ENCODE assay signal across 1 cellular context in the genomic region with DNA sequence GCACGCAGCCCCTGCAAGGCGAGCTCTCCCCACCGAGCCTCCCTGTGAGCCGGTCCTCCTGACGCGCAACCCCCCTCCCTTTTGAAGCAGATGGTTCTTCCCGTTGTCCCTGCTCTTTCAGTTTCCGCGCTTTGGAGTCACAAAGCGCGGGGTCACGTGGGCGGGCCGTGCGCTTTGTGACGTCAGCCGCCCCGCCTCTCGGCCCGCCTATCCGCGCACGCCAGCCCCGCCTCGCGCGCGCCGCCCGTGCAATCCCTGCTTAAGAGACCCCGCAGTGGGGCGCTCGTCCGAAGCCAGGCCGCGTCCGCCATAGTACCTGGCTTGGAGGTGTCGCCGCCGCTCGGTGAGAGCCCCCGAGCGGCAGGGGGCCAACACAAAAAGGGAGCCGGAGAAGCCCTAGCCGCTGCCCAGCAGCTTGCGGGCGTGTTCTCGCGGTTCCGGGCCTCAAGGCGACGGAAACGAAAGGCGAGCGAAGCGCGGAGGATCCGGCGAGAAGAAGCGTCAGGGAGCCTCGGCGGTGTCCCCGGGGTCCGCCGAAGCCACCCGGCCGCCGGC.
TF ChIP-seq lines count a peak whose summit lies in the region.

A gene with protein sequence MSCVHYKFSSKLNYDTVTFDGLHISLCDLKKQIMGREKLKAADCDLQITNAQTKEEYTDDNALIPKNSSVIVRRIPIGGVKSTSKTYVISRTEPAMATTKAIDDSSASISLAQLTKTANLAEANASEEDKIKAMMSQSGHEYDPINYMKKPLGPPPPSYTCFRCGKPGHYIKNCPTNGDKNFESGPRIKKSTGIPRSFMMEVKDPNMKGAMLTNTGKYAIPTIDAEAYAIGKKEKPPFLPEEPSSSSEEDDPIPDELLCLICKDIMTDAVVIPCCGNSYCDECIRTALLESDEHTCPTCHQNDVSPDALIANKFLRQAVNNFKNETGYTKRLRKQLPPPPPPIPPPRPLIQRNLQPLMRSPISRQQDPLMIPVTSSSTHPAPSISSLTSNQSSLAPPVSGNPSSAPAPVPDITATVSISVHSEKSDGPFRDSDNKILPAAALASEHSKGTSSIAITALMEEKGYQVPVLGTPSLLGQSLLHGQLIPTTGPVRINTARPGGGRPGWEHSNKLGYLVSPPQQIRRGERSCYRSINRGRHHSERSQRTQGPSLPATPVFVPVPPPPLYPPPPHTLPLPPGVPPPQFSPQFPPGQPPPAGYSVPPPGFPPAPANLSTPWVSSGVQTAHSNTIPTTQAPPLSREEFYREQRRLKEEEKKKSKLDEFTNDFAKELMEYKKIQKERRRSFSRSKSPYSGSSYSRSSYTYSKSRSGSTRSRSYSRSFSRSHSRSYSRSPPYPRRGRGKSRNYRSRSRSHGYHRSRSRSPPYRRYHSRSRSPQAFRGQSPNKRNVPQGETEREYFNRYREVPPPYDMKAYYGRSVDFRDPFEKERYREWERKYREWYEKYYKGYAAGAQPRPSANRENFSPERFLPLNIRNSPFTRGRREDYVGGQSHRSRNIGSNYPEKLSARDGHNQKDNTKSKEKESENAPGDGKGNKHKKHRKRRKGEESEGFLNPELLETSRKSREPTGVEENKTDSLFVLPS (N-terminal part only) (plus strand): TSS at position 272 of the 555 bp plus-strand sequence. CDS start 1,061 bp downstream, outside the sequence.

TF ChIP-seq in K562, 482 proteins besides CTCF, POLR2A, EP300 and RAD21 (continued from another document and continues in another):
- TF ChIP-seq EHMT2 (IDR thresholded peaks at IDR 0.05), result no peak
- TF ChIP-seq ARID2 (IDR thresholded peaks at IDR 0.05), result peak; percentile 32; the same call in 1 of the 2 replicates
- peak; percentile 60; the same call in 1 of the 2 replicates for TF ChIP-seq SREBF1 (IDR thresholded peaks at IDR 0.05; ENCODE audit: borderline replicate concordance, low read depth, low read length)
- peak; percentile 64 for TF ChIP-seq SMAD4 (CRISPR knock-in tag; conservative IDR thresholded peaks at IDR 0.05)
- TF ChIP-seq CHD1 (IDR thresholded peaks at IDR 0.05; ENCODE audit: low read length), result peak; percentile 81
- TF ChIP-seq, protein P1, sequence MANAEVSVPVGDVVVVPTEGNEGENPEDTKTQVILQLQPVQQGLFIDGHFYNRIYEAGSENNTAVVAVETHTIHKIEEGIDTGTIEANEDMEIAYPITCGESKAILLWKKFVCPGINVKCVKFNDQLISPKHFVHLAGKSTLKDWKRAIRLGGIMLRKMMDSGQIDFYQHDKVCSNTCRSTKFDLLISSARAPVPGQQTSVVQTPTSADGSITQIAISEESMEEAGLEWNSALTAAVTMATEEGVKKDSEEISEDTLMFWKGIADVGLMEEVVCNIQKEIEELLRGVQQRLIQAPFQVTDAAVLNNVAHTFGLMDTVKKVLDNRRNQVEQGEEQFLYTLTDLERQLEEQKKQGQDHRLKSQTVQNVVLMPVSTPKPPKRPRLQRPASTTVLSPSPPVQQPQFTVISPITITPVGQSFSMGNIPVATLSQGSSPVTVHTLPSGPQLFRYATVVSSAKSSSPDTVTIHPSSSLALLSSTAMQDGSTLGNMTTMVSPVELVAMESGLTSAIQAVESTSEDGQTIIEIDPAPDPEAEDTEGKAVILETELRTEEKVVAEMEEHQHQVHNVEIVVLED (CRISPR knock-in tag; IDR thresholded peaks at IDR 0.05), result peak; percentile 91
- TF ChIP-seq TAF7 (tag; IDR thresholded peaks at IDR 0.05), result peak; percentile 77
- peak; percentile 56; the same call in 1 of the 2 replicates for TF ChIP-seq NR2C2 (CRISPR knock-in tag; IDR thresholded peaks at IDR 0.05)
- TF ChIP-seq NR2C2 (tag; IDR thresholded peaks at IDR 0.05), result peak; percentile 94
- TF ChIP-seq, protein P2, sequence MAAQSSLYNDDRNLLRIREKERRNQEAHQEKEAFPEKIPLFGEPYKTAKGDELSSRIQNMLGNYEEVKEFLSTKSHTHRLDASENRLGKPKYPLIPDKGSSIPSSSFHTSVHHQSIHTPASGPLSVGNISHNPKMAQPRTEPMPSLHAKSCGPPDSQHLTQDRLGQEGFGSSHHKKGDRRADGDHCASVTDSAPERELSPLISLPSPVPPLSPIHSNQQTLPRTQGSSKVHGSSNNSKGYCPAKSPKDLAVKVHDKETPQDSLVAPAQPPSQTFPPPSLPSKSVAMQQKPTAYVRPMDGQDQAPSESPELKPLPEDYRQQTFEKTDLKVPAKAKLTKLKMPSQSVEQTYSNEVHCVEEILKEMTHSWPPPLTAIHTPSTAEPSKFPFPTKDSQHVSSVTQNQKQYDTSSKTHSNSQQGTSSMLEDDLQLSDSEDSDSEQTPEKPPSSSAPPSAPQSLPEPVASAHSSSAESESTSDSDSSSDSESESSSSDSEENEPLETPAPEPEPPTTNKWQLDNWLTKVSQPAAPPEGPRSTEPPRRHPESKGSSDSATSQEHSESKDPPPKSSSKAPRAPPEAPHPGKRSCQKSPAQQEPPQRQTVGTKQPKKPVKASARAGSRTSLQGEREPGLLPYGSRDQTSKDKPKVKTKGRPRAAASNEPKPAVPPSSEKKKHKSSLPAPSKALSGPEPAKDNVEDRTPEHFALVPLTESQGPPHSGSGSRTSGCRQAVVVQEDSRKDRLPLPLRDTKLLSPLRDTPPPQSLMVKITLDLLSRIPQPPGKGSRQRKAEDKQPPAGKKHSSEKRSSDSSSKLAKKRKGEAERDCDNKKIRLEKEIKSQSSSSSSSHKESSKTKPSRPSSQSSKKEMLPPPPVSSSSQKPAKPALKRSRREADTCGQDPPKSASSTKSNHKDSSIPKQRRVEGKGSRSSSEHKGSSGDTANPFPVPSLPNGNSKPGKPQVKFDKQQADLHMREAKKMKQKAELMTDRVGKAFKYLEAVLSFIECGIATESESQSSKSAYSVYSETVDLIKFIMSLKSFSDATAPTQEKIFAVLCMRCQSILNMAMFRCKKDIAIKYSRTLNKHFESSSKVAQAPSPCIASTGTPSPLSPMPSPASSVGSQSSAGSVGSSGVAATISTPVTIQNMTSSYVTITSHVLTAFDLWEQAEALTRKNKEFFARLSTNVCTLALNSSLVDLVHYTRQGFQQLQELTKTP (IDR thresholded peaks at IDR 0.05; ENCODE audit: low read depth in 1 of 2, partially characterized antibody in 2 of 2), result peak in 1 of 2 experiments; percentile 15
- TF ChIP-seq, protein P3, sequence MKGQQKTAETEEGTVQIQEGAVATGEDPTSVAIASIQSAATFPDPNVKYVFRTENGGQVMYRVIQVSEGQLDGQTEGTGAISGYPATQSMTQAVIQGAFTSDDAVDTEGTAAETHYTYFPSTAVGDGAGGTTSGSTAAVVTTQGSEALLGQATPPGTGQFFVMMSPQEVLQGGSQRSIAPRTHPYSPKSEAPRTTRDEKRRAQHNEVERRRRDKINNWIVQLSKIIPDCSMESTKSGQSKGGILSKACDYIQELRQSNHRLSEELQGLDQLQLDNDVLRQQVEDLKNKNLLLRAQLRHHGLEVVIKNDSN (CRISPR knock-in tag; IDR thresholded peaks at IDR 0.05), result peak; percentile 99
- TF ChIP-seq, protein P4, sequence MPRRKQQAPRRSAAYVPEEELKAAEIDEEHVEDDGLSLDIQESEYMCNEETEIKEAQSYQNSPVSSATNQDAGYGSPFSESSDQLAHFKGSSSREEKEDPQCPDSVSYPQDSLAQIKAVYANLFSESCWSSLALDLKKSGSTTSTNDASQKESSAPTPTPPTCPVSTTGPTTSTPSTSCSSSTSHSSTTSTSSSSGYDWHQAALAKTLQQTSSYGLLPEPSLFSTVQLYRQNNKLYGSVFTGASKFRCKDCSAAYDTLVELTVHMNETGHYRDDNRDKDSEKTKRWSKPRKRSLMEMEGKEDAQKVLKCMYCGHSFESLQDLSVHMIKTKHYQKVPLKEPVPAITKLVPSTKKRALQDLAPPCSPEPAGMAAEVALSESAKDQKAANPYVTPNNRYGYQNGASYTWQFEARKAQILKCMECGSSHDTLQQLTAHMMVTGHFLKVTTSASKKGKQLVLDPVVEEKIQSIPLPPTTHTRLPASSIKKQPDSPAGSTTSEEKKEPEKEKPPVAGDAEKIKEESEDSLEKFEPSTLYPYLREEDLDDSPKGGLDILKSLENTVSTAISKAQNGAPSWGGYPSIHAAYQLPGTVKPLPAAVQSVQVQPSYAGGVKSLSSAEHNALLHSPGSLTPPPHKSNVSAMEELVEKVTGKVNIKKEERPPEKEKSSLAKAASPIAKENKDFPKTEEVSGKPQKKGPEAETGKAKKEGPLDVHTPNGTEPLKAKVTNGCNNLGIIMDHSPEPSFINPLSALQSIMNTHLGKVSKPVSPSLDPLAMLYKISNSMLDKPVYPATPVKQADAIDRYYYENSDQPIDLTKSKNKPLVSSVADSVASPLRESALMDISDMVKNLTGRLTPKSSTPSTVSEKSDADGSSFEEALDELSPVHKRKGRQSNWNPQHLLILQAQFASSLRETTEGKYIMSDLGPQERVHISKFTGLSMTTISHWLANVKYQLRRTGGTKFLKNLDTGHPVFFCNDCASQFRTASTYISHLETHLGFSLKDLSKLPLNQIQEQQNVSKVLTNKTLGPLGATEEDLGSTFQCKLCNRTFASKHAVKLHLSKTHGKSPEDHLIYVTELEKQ (CRISPR knock-in tag; IDR thresholded peaks at IDR 0.05), result 0 out of 2 replicates have a peak, but pooled peaks have one; percentile 45
- TF ChIP-seq, protein P5, sequence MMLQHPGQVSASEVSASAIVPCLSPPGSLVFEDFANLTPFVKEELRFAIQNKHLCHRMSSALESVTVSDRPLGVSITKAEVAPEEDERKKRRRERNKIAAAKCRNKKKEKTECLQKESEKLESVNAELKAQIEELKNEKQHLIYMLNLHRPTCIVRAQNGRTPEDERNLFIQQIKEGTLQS (IDR thresholded peaks at IDR 0.05), result peak; percentile 69
- TF ChIP-seq, protein P5 (CRISPR knock-in tag; conservative IDR thresholded peaks at IDR 0.05), result no peak; the same call in 1 of the 2 replicates
- TF ChIP-seq MEF2A (IDR thresholded peaks at IDR 0.05; ENCODE audit: control insufficient read depth, low read depth, low read length), result no peak
- TF ChIP-seq SOX6 (IDR thresholded peaks at IDR 0.05), result peak; percentile 53
- TF ChIP-seq, protein P6, sequence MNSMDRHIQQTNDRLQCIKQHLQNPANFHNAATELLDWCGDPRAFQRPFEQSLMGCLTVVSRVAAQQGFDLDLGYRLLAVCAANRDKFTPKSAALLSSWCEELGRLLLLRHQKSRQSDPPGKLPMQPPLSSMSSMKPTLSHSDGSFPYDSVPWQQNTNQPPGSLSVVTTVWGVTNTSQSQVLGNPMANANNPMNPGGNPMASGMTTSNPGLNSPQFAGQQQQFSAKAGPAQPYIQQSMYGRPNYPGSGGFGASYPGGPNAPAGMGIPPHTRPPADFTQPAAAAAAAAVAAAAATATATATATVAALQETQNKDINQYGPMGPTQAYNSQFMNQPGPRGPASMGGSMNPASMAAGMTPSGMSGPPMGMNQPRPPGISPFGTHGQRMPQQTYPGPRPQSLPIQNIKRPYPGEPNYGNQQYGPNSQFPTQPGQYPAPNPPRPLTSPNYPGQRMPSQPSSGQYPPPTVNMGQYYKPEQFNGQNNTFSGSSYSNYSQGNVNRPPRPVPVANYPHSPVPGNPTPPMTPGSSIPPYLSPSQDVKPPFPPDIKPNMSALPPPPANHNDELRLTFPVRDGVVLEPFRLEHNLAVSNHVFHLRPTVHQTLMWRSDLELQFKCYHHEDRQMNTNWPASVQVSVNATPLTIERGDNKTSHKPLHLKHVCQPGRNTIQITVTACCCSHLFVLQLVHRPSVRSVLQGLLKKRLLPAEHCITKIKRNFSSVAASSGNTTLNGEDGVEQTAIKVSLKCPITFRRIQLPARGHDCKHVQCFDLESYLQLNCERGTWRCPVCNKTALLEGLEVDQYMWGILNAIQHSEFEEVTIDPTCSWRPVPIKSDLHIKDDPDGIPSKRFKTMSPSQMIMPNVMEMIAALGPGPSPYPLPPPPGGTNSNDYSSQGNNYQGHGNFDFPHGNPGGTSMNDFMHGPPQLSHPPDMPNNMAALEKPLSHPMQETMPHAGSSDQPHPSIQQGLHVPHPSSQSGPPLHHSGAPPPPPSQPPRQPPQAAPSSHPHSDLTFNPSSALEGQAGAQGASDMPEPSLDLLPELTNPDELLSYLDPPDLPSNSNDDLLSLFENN (IDR thresholded peaks at IDR 0.05; ENCODE audit: low read depth in 2 of 2, low read length in 2 of 2), result 0 out of 4 replicates have a peak, but pooled peaks of 1 of the 2 experiments have one; percentile 55
- TF ChIP-seq, protein P7, sequence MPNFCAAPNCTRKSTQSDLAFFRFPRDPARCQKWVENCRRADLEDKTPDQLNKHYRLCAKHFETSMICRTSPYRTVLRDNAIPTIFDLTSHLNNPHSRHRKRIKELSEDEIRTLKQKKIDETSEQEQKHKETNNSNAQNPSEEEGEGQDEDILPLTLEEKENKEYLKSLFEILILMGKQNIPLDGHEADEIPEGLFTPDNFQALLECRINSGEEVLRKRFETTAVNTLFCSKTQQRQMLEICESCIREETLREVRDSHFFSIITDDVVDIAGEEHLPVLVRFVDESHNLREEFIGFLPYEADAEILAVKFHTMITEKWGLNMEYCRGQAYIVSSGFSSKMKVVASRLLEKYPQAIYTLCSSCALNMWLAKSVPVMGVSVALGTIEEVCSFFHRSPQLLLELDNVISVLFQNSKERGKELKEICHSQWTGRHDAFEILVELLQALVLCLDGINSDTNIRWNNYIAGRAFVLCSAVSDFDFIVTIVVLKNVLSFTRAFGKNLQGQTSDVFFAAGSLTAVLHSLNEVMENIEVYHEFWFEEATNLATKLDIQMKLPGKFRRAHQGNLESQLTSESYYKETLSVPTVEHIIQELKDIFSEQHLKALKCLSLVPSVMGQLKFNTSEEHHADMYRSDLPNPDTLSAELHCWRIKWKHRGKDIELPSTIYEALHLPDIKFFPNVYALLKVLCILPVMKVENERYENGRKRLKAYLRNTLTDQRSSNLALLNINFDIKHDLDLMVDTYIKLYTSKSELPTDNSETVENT (CRISPR knock-in tag; IDR thresholded peaks at IDR 0.05), result peak; percentile 71; the same call in 1 of the 2 replicates
- peak in 1 of 2 experiments; percentile 99; a peak in 2 of 4 replicates for TF ChIP-seq FOXK2 (conservative IDR thresholded peaks at IDR 0.05 in 1 of 2, IDR thresholded peaks at IDR 0.05 in 1 of 2; ENCODE audit: low read depth in 2 of 2)
- TF ChIP-seq MAFF (IDR thresholded peaks at IDR 0.05; ENCODE audit: low read length), result no peak
- peak; percentile 81; the same call in 1 of the 2 replicates for TF ChIP-seq XRCC5 (IDR thresholded peaks at IDR 0.05; ENCODE audit: low read depth, low read length)
- TF ChIP-seq JUN (IDR thresholded peaks at IDR 0.05; ENCODE audit: borderline replicate concordance, low read depth, low read length), result peak; percentile 71; the same call in 1 of the 2 replicates
- TF ChIP-seq JUN (CRISPR knock-in tag; IDR thresholded peaks at IDR 0.05; ENCODE audit: borderline replicate concordance), result peak; percentile 83; the same call in 1 of the 2 replicates
- TF ChIP-seq, protein P8, sequence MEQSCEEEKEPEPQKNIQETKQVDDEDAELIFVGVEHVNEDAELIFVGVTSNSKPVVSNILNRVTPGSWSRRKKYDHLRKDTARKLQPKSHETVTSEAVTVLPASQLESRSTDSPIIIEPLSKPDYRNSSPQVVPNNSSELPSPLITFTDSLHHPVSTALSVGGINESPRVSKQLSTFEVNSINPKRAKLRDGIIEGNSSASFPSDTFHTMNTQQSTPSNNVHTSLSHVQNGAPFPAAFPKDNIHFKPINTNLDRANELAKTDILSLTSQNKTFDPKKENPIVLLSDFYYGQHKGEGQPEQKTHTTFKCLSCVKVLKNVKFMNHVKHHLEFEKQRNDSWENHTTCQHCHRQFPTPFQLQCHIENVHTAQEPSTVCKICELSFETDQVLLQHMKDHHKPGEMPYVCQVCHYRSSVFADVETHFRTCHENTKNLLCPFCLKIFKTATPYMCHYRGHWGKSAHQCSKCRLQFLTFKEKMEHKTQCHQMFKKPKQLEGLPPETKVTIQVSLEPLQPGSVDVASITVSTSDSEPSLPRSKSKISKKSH (CRISPR knock-in tag; IDR thresholded peaks at IDR 0.05), result no peak
- peak; percentile 64; the same call in 1 of the 2 replicates for TF ChIP-seq OTX1 (CRISPR knock-in tag; IDR thresholded peaks at IDR 0.05)
- TF ChIP-seq MBD2 (IDR thresholded peaks at IDR 0.05; ENCODE audit: borderline replicate concordance, low read depth), result peak; percentile 89
- peak; percentile 73 for TF ChIP-seq FOXP1 (CRISPR knock-in tag; IDR thresholded peaks at IDR 0.05)
